8 cellular contexts compared by ENCODE assay signal in genomic region chr6:34696189-34696738, GRCh38. TPM values are rescaled to one million over a fixed set of nuclear protein-coding genes. Genes with fewer than 3 reads are reported as not detected.
DNase-seq lines count a peak whose midpoint lies in the region; ATAC-seq and TF ChIP-seq lines count a peak whose summit lies in the region.

No MANE protein-coding gene starts in this region.

- no peak for TF ChIP-seq CTCF in prostate gland (IDR thresholded peaks at IDR 0.05)

- H3K27me3 ChIP-seq in CD4-positive, alpha-beta memory T cell (ENCODE audit: insufficient read depth, low read length), result no peaks in the 10 kb centered on the region
- no peaks in the 10 kb centered on the region for H3K27me3 ChIP-seq in prostate gland (replicated peaks; ENCODE audit: insufficient read depth)

- peaks cover 0 to 15% of the 10 kb centered on the region in 2 donors for H3K36me3 Mint-ChIP-seq in CD4-positive, alpha-beta memory T cell
- peaks cover 23% of the 10 kb centered on the region for H3K36me3 Mint-ChIP-seq in activated T-helper 2 cell treated with anti-CD3 and anti-CD28 coated beads, Interferon-gamma antibody, Interleukin-2, Interleukin-4, amounts not matched to agents 10 μg/mL and 5 μg/mL and 100 μg/mL, durations not matched to agents 14 hours and 24 hours and 36 hours (ENCODE audit: low read depth)

- intact Hi-C loops in CD4-positive, alpha-beta memory T cell (cut with micrococcal nuclease), result loop anchor here (1.0 to 5.0 kb wide), 4 partner anchors 24 to 459 kb away; partner anchors contain the start of genes HMGA1 and SNRPC
- intact Hi-C loops in activated T-helper 2 cell treated with anti-CD3 and anti-CD28 coated beads, Interferon-gamma antibody, Interleukin-2, Interleukin-4, amounts not matched to agents 10 μg/mL and 5 μg/mL and 100 μg/mL, durations not matched to agents 14 hours and 24 hours and 36 hours (cut with micrococcal nuclease), result loop anchor here (2.0 kb wide), 2 partner anchors 23 to 39 kb away; no protein-coding TSS in a partner anchor
- intact Hi-C loops in left cardiac atrium (cut with DNase I), result loop anchor here in 1 of 2 donors (2.0 kb wide), 1 partner anchor 61 kb away; the partner anchor contains the start of gene SNRPC
- intact Hi-C loops in prostate gland (cut with DNase I), result loop anchor here (1.0 to 10.0 kb wide), 3 partner anchors 39 to 171 kb away; partner anchors contain the start of gene SNRPC

- H3K27ac ChIP-seq in CD4-positive, alpha-beta memory T cell (ENCODE audit: low read depth, low read length), result peak overlapping the region; percentile 98
- H3K27ac ChIP-seq in prostate gland, result peak overlapping the region; percentile 93 to 95

- peak overlapping the region; percentile 92 to 100 (median 96) for H3K27ac Mint-ChIP-seq in CD4-positive, alpha-beta memory T cell
- H3K27ac Mint-ChIP-seq in activated T-helper 2 cell treated with anti-CD3 and anti-CD28 coated beads, Interferon-gamma antibody, Interleukin-2, Interleukin-4, amounts not matched to agents 10 μg/mL and 5 μg/mL and 100 μg/mL, durations not matched to agents 14 hours and 24 hours and 36 hours, result peak overlapping the region; percentile 73

- peak overlapping the region; percentile 94 to 100 (median 98) for H3K4me3 Mint-ChIP-seq in CD4-positive, alpha-beta memory T cell
- peak overlapping the region; percentile 92 for H3K4me3 Mint-ChIP-seq in activated T-helper 2 cell treated with anti-CD3 and anti-CD28 coated beads, Interferon-gamma antibody, Interleukin-2, Interleukin-4, amounts not matched to agents 10 μg/mL and 5 μg/mL and 100 μg/mL, durations not matched to agents 14 hours and 24 hours and 36 hours (ENCODE audit: low read depth)

- H3K9me3 ChIP-seq in CD4-positive, alpha-beta memory T cell (ENCODE audit: control insufficient read depth in 1 of 2, low read length in 2 of 2), result no peaks in the 10 kb centered on the region
- no peaks in the 10 kb centered on the region for H3K9me3 ChIP-seq in prostate gland

- peak overlapping the region; percentile 59 to 77 for H3K4me3 ChIP-seq in CD4-positive, alpha-beta memory T cell (ENCODE audit: low read length in 2 of 2)
- peak overlapping the region; percentile 89 to 94 for H3K4me3 ChIP-seq in prostate gland

- DNase-seq in CD4-positive, alpha-beta memory T cell, result no peak
- no peak for DNase-seq in activated T-helper 2 cell treated with anti-CD3 and anti-CD28 coated beads, Interferon-gamma antibody, Interleukin-2, Interleukin-4, amounts not matched to agents 10 μg/mL and 5 μg/mL and 100 μg/mL, durations not matched to agents 14 hours and 24 hours and 36 hours (ENCODE audit: low spot score)
- DNase-seq in left cardiac atrium (peak; percentile 68), prostate gland (ENCODE audit: low spot score) (no peak), globus pallidus (ENCODE audit: low spot score) (no peak)
- no peak for DNase-seq in stimulated activated CD4-positive, alpha-beta T cell treated with anti-CD3 and anti-CD28 coated beads, Interleukin-2, amount 100 ng/mL, for 48 hours

- H3K27me3 Mint-ChIP-seq in CD4-positive, alpha-beta memory T cell, result peaks cover 0 to under 1% of the 10 kb centered on the region in 2 donors
- no peaks in the 10 kb centered on the region for H3K27me3 Mint-ChIP-seq in activated T-helper 2 cell treated with anti-CD3 and anti-CD28 coated beads, Interferon-gamma antibody, Interleukin-2, Interleukin-4, amounts not matched to agents 10 μg/mL and 5 μg/mL and 100 μg/mL, durations not matched to agents 14 hours and 24 hours and 36 hours (ENCODE audit: low read depth)

- H3K4me1 Mint-ChIP-seq in CD4-positive, alpha-beta memory T cell, result peaks cover 32 to 61% (median 47%) of the 10 kb centered on the region in 4 donors
- H3K4me1 Mint-ChIP-seq in activated T-helper 2 cell treated with anti-CD3 and anti-CD28 coated beads, Interferon-gamma antibody, Interleukin-2, Interleukin-4, amounts not matched to agents 10 μg/mL and 5 μg/mL and 100 μg/mL, durations not matched to agents 14 hours and 24 hours and 36 hours (ENCODE audit: low read depth), result peaks cover 34% of the 10 kb centered on the region

- peak; percentile 29 for ATAC-seq in GM19438 (IDR thresholded peaks at IDR 0.05; ENCODE audit: low read depth, unreplicated experiment)
- peak; percentile 11 for ATAC-seq in HG03457 (IDR thresholded peaks at IDR 0.05; ENCODE audit: unreplicated experiment)
- ATAC-seq in left cardiac atrium, result peak; percentile 65 to 69

- WGBS in prostate gland, result under 1% methylated on average over 41 of the region's 41 CpGs

- H3K4me1 ChIP-seq in CD4-positive, alpha-beta memory T cell (ENCODE audit: insufficient read depth, low read length), result peaks cover 52% of the 10 kb centered on the region
- H3K4me1 ChIP-seq in prostate gland (replicated peaks), result peaks cover 4% of the 10 kb centered on the region

- peaks cover 0 to 2% (median 0%) of the 10 kb centered on the region in 8 donors for H3K9me3 Mint-ChIP-seq in CD4-positive, alpha-beta memory T cell
- no peaks in the 10 kb centered on the region for H3K9me3 Mint-ChIP-seq in activated T-helper 2 cell treated with anti-CD3 and anti-CD28 coated beads, Interferon-gamma antibody, Interleukin-2, Interleukin-4, amounts not matched to agents 10 μg/mL and 5 μg/mL and 100 μg/mL, durations not matched to agents 14 hours and 24 hours and 36 hours

- POLR2A ChIA-PET in CD4-positive, alpha-beta memory T cell (lab: Charles Lee; ENCODE audit: partially characterized antibody), result interaction anchor here (1.0 to 3.9 kb wide), 13 partner anchors 10 to 472 kb away, joined by 3 to 48 read pairs (median 5); partner anchors contain the start of genes BLTP3A, RPS10, SNRPC and TAF11

- no peak for TF ChIP-seq POLR2A in prostate gland (IDR thresholded peaks at IDR 0.05)

- no peaks in the 10 kb centered on the region for H3K36me3 ChIP-seq in CD4-positive, alpha-beta memory T cell (ENCODE audit: insufficient read depth, low read length)
- no peaks in the 10 kb centered on the region for H3K36me3 ChIP-seq in prostate gland

- CTCF ChIA-PET in CD4-positive, alpha-beta memory T cell (lab: Charles Lee; ENCODE audit: partially characterized antibody), result interaction anchor here (0.9 to 1.8 kb wide), 7 partner anchors 19 to 179 kb away, joined by 3 to 10 read pairs (median 4); partner anchors contain the start of gene SNRPC

RNA-seq across cellular contexts. Expression of gene ILRUN, which starts 0.3 kb away (rescaled TPM):
- total RNA-seq in CD4-positive, alpha-beta memory T cell, result 10 to 100 TPM; 68.6 to 70.7 TPM
- 10 to 100 TPM; 14.8 to 15.1 TPM for polyA plus RNA-seq in CD4-positive, alpha-beta memory T cell
- total RNA-seq in activated T-helper 2 cell treated with anti-CD3 and anti-CD28 coated beads, Interferon-gamma antibody, Interleukin-2, Interleukin-4, amounts not matched to agents 10 μg/mL and 5 μg/mL and 100 μg/mL, durations not matched to agents 14 hours and 24 hours and 36 hours, result 68.7 and 72.9 TPM in 2 replicates
- 100 to 1,000 TPM; 102 to 104 TPM for total RNA-seq in left cardiac atrium
- total RNA-seq in prostate gland, result 10 to 100 TPM; 57.4 to 93.6 TPM

Comparison
In these comparisons a context has a peak if more than half of its experiments do, and no peak if none do; other contexts are left out.
1. ATAC-seq: peak in every context shown above with its lines; median percentile 67 in left cardiac atrium; 29 in GM19438; 11 in HG03457.